In genomic region chr1:43818691-43819090, GRCh38 we compare ENCODE assay signal across 19 cellular contexts.
"Had no signal": no experiment of that assay in that cellular context is flagged by ENCODE, and none has a peak within 500 bp of the region (broad histone marks: within the 10 kb centered on the region; RNA-seq: fewer than 3 reads in every experiment).

No MANE protein-coding gene starts in this region.

- FAIRE-seq: colon, frontal cortex, islet of Langerhans, urothelium cell line had no signal

- H3K27ac Mint-ChIP-seq: dendritic cell treated with granulocyte-macrophage colony-stimulating factor and Interleukin-4, amounts not matched to agents 40 ng/mL and 50 ng/mL, for 4 days; naive thymus-derived CD4-positive, alpha-beta T cell; nephron progenitor cell; type B pancreatic cell had no signal

- H3K4me3 ChIP-seq: heart left ventricle, right atrium auricular region, sigmoid colon, skin epidermis, suprapubic skin, thyroid gland had no signal

- H3K4me1 Mint-ChIP-seq: nephron progenitor cell had no signal

- DNase-seq: effector memory CD8-positive, alpha-beta T cell; heart left ventricle; hippocampal formation; kidney glomerular epithelial cell; mammary epithelial cell; naive thymus-derived CD4-positive, alpha-beta T cell; nephron progenitor cell; sigmoid colon; stimulated activated naive CD4-positive, alpha-beta T cell treated with Interleukin-2 at 50 U/mL for 16 hours; thyroid gland had no signal

- H3K4me1 ChIP-seq: thyroid gland had no signal

- H3K27ac ChIP-seq: heart left ventricle, right atrium auricular region, sigmoid colon, skin epidermis, suprapubic skin, thyroid gland had no signal

- ATAC-seq: effector memory CD8-positive, alpha-beta T cell; heart left ventricle; naive thymus-derived CD4-positive, alpha-beta T cell had no signal

- H3K9me3 ChIP-seq: sigmoid colon, suprapubic skin, thyroid gland had no signal

- H3K27me3 Mint-ChIP-seq: dendritic cell treated with granulocyte-macrophage colony-stimulating factor and Interleukin-4, amounts not matched to agents 40 ng/mL and 50 ng/mL, for 4 days; effector memory CD8-positive, alpha-beta T cell; naive thymus-derived CD4-positive, alpha-beta T cell; type B pancreatic cell had no signal

- H3K27me3 ChIP-seq: heart left ventricle, right atrium auricular region, sigmoid colon, suprapubic skin, thyroid gland had no signal

- H3K4me3 Mint-ChIP-seq: dendritic cell treated with granulocyte-macrophage colony-stimulating factor and Interleukin-4, amounts not matched to agents 40 ng/mL and 50 ng/mL, for 4 days; effector memory CD8-positive, alpha-beta T cell; naive thymus-derived CD4-positive, alpha-beta T cell; nephron progenitor cell; type B pancreatic cell had no signal
